ENCODE assay signal across 21 cellular contexts in genomic region chr4:56240554-56241190, GRCh38.
DNase-seq lines count a peak whose midpoint lies in the region; ATAC-seq and TF ChIP-seq lines count a peak whose summit lies in the region.
"Had no signal": no experiment of that assay in that cellular context is flagged by ENCODE, and none has a peak within 500 bp of the region (broad histone marks: within the 10 kb centered on the region; RNA-seq: fewer than 3 reads in every experiment).

No MANE protein-coding gene starts in this region.

- TF ChIP-seq CTCF in esophagus muscularis mucosa (IDR thresholded peaks at IDR 0.05) (no peak), progenitor cell of endocrine pancreas (IDR thresholded peaks at IDR 0.05; ENCODE audit: unreplicated experiment) (no peak), left lung (IDR thresholded peaks at IDR 0.05) (no peak)

- H3K4me3 ChIP-seq in esophagus muscularis mucosa = no peak overlapping the region
- no peak overlapping the region for H3K4me3 ChIP-seq in left lung
- H3K4me3 ChIP-seq: ascending aorta, coronary artery, SJCRH30, thoracic aorta had no signal

- H3K4me1 ChIP-seq in esophagus muscularis mucosa (no peaks in the 10 kb centered on the region), left lung (no peaks in the 10 kb centered on the region)
- H3K4me1 ChIP-seq: ascending aorta had no signal

- H3K27me3 ChIP-seq in esophagus muscularis mucosa (no peaks in the 10 kb centered on the region), left lung (no peaks in the 10 kb centered on the region)
- H3K27me3 ChIP-seq: ascending aorta, neutrophil, SJCRH30 had no signal

- no peak for TF ChIP-seq POLR2A in esophagus muscularis mucosa (IDR thresholded peaks at IDR 0.05; ENCODE audit: low read depth)

- POLR2A ChIA-PET in HEK293T (lab: Yijun Ruan, JAX) = no interaction called here

- peaks cover 2% of the 10 kb centered on the region for H3K36me3 Mint-ChIP-seq in progenitor cell of endocrine pancreas (ENCODE audit: insufficient read depth)
- H3K36me3 Mint-ChIP-seq: stimulated activated memory B cell treated with anti-CD40 and anti-IgM and Interleukin-4, amounts not matched to agents 10 μg/mL and 1 μg/mL and 100 μg/mL, for 72 hours had no signal

- no peak for TF ChIP-seq EP300 in esophagus muscularis mucosa (IDR thresholded peaks at IDR 0.05)

- peak overlapping the region; percentile 24 for H3K27ac Mint-ChIP-seq in progenitor cell of endocrine pancreas
- H3K27ac Mint-ChIP-seq: stimulated activated memory B cell treated with anti-CD40 and anti-IgM and Interleukin-4, amounts not matched to agents 10 μg/mL and 1 μg/mL and 100 μg/mL, for 72 hours had no signal

- DNase-seq in HEK293T (ENCODE audit: extremely low spot score) = peak; percentile 18
- peak; percentile 92 for DNase-seq in SK-N-DZ (ENCODE audit: low spot score)
- peak; percentile 70 for DNase-seq in esophagus muscularis mucosa (ENCODE audit: extremely low spot score)
- DNase-seq in progenitor cell of endocrine pancreas (ENCODE audit: low spot score, unreplicated experiment) = no peak
- DNase-seq in retina = no peak
- DNase-seq in left lung = no peak
- DNase-seq in SKM-1 treated with dmso at 0.1 percent for 144 hours (lab: John Stamatoyannopoulos, UW; ENCODE audit: unreplicated experiment) = no peak
- DNase-seq: activated naive CD4-positive, alpha-beta T cell treated with anti-CD3 and anti-CD28 coated beads, Interleukin-2, amount 50 U/mL, for 16 hours; activated T-cell treated with anti-CD3 and anti-CD28 coated beads, Interleukin-2, amount 50 U/mL, for 4 hours; kidney; midbrain; NCI-H2107; SJCRH30; stimulated activated CD4-positive, alpha-beta T cell treated with anti-CD3 and anti-CD28 coated beads, Interleukin-15, amount 100 ng/mL, for 24 hours; T-helper 9 cell had no signal

- no peak overlapping the region for H3K27ac ChIP-seq in esophagus muscularis mucosa (replicated peaks in 1 of 4)
- H3K27ac ChIP-seq in left lung = no peak overlapping the region
- H3K27ac ChIP-seq: ascending aorta, coronary artery, neutrophil, SJCRH30, thoracic aorta had no signal

- peak overlapping the region; percentile 12 for H3K4me3 Mint-ChIP-seq in progenitor cell of endocrine pancreas (ENCODE audit: low read depth)
- H3K4me3 Mint-ChIP-seq: activated T-cell treated with anti-CD3 and anti-CD28 coated beads, Interleukin-2, amount 50 U/mL, for 4 hours; stimulated activated memory B cell treated with anti-CD40 and anti-IgM and Interleukin-4, amounts not matched to agents 10 μg/mL and 1 μg/mL and 100 μg/mL, for 72 hours had no signal

- H3K4me1 Mint-ChIP-seq in progenitor cell of endocrine pancreas (ENCODE audit: low read depth) = peaks cover 47% of the 10 kb centered on the region
- H3K4me1 Mint-ChIP-seq: stimulated activated memory B cell treated with anti-CD40 and anti-IgM and Interleukin-4, amounts not matched to agents 10 μg/mL and 1 μg/mL and 100 μg/mL, for 72 hours had no signal

- H3K27me3 Mint-ChIP-seq in progenitor cell of endocrine pancreas = no peaks in the 10 kb centered on the region
- H3K27me3 Mint-ChIP-seq: stimulated activated memory B cell treated with anti-CD40 and anti-IgM and Interleukin-4, amounts not matched to agents 10 μg/mL and 1 μg/mL and 100 μg/mL, for 72 hours had no signal

- H3K9me3 ChIP-seq in esophagus muscularis mucosa (no peaks in the 10 kb centered on the region), left lung (no peaks in the 10 kb centered on the region)
- H3K9me3 ChIP-seq: ascending aorta, neutrophil, SJCRH30, thoracic aorta had no signal

- no peak for ATAC-seq in left lung
- ATAC-seq: activated CD4-positive, CD25-positive, alpha-beta regulatory T cell treated with anti-CD3 and anti-CD28 coated beads, Interleukin-2, amount 50 U/mL, for 24 hours; activated T-cell treated with anti-CD3 and anti-CD28 coated beads, Interleukin-2, amount 50 U/mL, for 4 hours; stimulated activated memory B cell treated with anti-CD40 and anti-IgM and Interleukin-4, amounts not matched to agents 10 μg/mL and 1 μg/mL and 100 μg/mL, for 72 hours had no signal

- H3K36me3 ChIP-seq in esophagus muscularis mucosa (no peaks in the 10 kb centered on the region), left lung (no peaks in the 10 kb centered on the region)
- H3K36me3 ChIP-seq: ascending aorta, neutrophil, SJCRH30, thoracic aorta had no signal

- CTCF ChIA-PET in HEK293T (lab: Yijun Ruan, JAX) = no interaction called here

- 79% methylated on average over 7 of the region's 7 CpGs for WGBS in esophagus muscularis mucosa

- intact Hi-C loops in esophagus muscularis mucosa (cut with DNase I) (no loop called here), left lung (cut with DNase I) (no loop called here)

- H3K9me3 Mint-ChIP-seq in progenitor cell of endocrine pancreas (ENCODE audit: low read depth) = no peaks in the 10 kb centered on the region
- H3K9me3 Mint-ChIP-seq: activated T-cell treated with anti-CD3 and anti-CD28 coated beads, Interleukin-2, amount 50 U/mL, for 4 hours; stimulated activated memory B cell treated with anti-CD40 and anti-IgM and Interleukin-4, amounts not matched to agents 10 μg/mL and 1 μg/mL and 100 μg/mL, for 72 hours had no signal

TF ChIP-seq in HEK293T, 16 proteins besides CTCF, POLR2A, EP300 and RAD21:
- TF ChIP-seq PKNOX1 (IDR thresholded peaks at IDR 0.05) (peak; percentile 85), LEF1 (IDR thresholded peaks at IDR 0.05; ENCODE audit: borderline replicate concordance) (no peak)

Comparison
In these comparisons a context has a peak if more than half of its experiments do, and no peak if none do; other contexts are left out.
1. DNase-seq: peak in HEK293T (single experiment), SK-N-DZ (single experiment) and esophagus muscularis mucosa (single experiment); none in progenitor cell of endocrine pancreas (single experiment), retina (single experiment), left lung (0 of 2) and SKM-1 treated with dmso at 0.1 percent for 144 hours (single experiment).